ENCODE assay signal across 12 cellular contexts in genomic region chr5:59193616-59194319, GRCh38.
DNase-seq lines count a peak whose midpoint lies in the region; ATAC-seq lines count a peak whose summit lies in the region.
"Had no signal": no experiment of that assay in that cellular context is flagged by ENCODE, and none has a peak within 500 bp of the region (broad histone marks: within the 10 kb centered on the region; RNA-seq: fewer than 3 reads in every experiment).

No MANE protein-coding gene starts in this region.

- H3K27me3 Mint-ChIP-seq in natural killer cell treated with Interleukin-12 subunit alpha and Interleukin-12 subunit beta and Interleukin-15 and Interleukin-18, amount 100 ng/mL, for 72 hours: peaks cover 3 to 7% of the 10 kb centered on the region in 2 donors

- H3K9ac ChIP-seq in skeletal muscle satellite cell (ENCODE audit: low read depth, low read length): peak overlapping the region; percentile 77

- H3K27ac ChIP-seq in SJSA1: peak overlapping the region; percentile 27; the same call in 1 of the 2 replicates

- H3K27me3 ChIP-seq in SJSA1 (replicated peaks) (no peaks in the 10 kb centered on the region), skeletal muscle satellite cell (ENCODE audit: control insufficient read depth, insufficient read depth, low read length) (no peaks in the 10 kb centered on the region)

- H3K4me2 ChIP-seq in skeletal muscle satellite cell (ENCODE audit: low read length): peak overlapping the region; percentile 25

- H3K9me3 ChIP-seq in SJSA1 (replicated peaks) (no peaks in the 10 kb centered on the region), skeletal muscle satellite cell (replicated peaks; ENCODE audit: low read length) (no peaks in the 10 kb centered on the region)

- H3K36me3 Mint-ChIP-seq in natural killer cell treated with Interleukin-12 subunit alpha and Interleukin-12 subunit beta and Interleukin-15 and Interleukin-18, amount 100 ng/mL, for 72 hours: no peaks in the 10 kb centered on the region

- H3K4me1 Mint-ChIP-seq in natural killer cell treated with Interleukin-12 subunit alpha and Interleukin-12 subunit beta and Interleukin-15 and Interleukin-18, amount 100 ng/mL, for 72 hours (ENCODE audit: low read depth in 2 of 2): peaks cover 0 to 3% of the 10 kb centered on the region in 2 donors

- H3K4me3 Mint-ChIP-seq in natural killer cell treated with Interleukin-12 subunit alpha and Interleukin-12 subunit beta and Interleukin-15 and Interleukin-18, amount 100 ng/mL, for 72 hours: no peak overlapping the region
- H3K4me3 Mint-ChIP-seq: stimulated activated naive CD8-positive, alpha-beta T cell treated with anti-CD3 and anti-CD28 coated beads, Interleukin-15, Interleukin-2, amounts not matched to agents 100 ng/mL and 50 ng/mL, for 24 hours had no signal

- no peaks in the 10 kb centered on the region for H3K36me3 ChIP-seq in SJSA1
- no peaks in the 10 kb centered on the region for H3K36me3 ChIP-seq in skeletal muscle satellite cell (ENCODE audit: insufficient read depth, low read length)

- no peaks in the 10 kb centered on the region for H3K9me3 Mint-ChIP-seq in natural killer cell treated with Interleukin-12 subunit alpha and Interleukin-12 subunit beta and Interleukin-15 and Interleukin-18, amount 100 ng/mL, for 72 hours
- H3K9me3 Mint-ChIP-seq: stimulated activated naive CD8-positive, alpha-beta T cell treated with anti-CD3 and anti-CD28 coated beads, Interleukin-15, Interleukin-2, amounts not matched to agents 100 ng/mL and 50 ng/mL, for 24 hours had no signal

- DNase-seq in H4 (ENCODE audit: low spot score) (peak; percentile 90), SJSA1 (ENCODE audit: low read depth in 1 of 2, low spot score in 2 of 2) (peak; percentile 37 to 60), glomerular visceral epithelial cell (ENCODE audit: extremely low spot score) (peak; percentile 95), GM19240 (ENCODE audit: insufficient read length, low spot score) (no peak), GF-D8 (lab: John Stamatoyannopoulos, UW) (no peak)
- no peak for DNase-seq in natural killer cell treated with Interleukin-12 subunit alpha and Interleukin-12 subunit beta and Interleukin-15 and Interleukin-18, amount 100 ng/mL, for 72 hours (ENCODE audit: low spot score)
- DNase-seq: amniotic stem cell, NCI-H1092, retina had no signal

- no peak for ATAC-seq in natural killer cell treated with Interleukin-12 subunit alpha and Interleukin-12 subunit beta and Interleukin-15 and Interleukin-18, amount 100 ng/mL, for 72 hours
- ATAC-seq in HG03520 (IDR thresholded peaks at IDR 0.05; ENCODE audit: unreplicated experiment): no peak

- H3K4me3 ChIP-seq in SJSA1 (no peak overlapping the region), skeletal muscle satellite cell (ENCODE audit: low read length) (no peak overlapping the region)

- peaks cover 4% of the 10 kb centered on the region; the same call in 1 of the 2 replicates for H3K4me1 ChIP-seq in SJSA1 (replicated peaks)
- H3K4me1 ChIP-seq in skeletal muscle satellite cell (ENCODE audit: control insufficient read depth, insufficient read depth, low read length): peaks cover 15% of the 10 kb centered on the region

- H3K27ac Mint-ChIP-seq in natural killer cell treated with Interleukin-12 subunit alpha and Interleukin-12 subunit beta and Interleukin-15 and Interleukin-18, amount 100 ng/mL, for 72 hours: no peak overlapping the region
- H3K27ac Mint-ChIP-seq: stimulated activated naive CD8-positive, alpha-beta T cell treated with anti-CD3 and anti-CD28 coated beads, Interleukin-15, Interleukin-2, amounts not matched to agents 100 ng/mL and 50 ng/mL, for 24 hours had no signal

Comparison
In these comparisons a context has a peak if more than half of its experiments do, and no peak if none do; other contexts are left out.
1. DNase-seq: peak in H4 (single experiment), SJSA1 (2 of 2) and glomerular visceral epithelial cell (single experiment); none in natural killer cell treated with Interleukin-12 subunit alpha and Interleukin-12 subunit beta and Interleukin-15 and Interleukin-18, amount 100 ng/mL, for 72 hours (single experiment), GM19240 (single experiment) and GF-D8 (single experiment).